21 cellular contexts compared by ENCODE assay signal in the genomic region with DNA sequence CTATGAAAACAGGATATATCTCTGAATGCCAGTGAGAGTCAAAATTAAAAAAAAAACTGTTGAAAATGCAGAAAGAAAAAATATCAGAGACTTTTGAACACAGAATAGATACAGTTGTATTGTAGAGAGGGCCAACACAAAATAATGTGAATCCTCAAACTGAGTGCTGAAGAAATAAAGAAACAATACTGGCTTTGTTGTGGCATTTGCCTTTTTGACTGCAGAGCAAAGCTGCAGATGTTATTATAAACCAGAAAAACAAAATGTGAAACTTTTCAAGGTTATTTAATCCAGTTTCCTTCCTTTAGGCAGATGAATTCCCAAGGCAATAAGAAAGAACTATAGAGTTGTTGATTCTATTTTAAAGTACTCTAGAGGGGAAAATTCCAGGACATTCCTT.
DNase-seq lines count a peak whose midpoint lies in the region; ATAC-seq and TF ChIP-seq lines count a peak whose summit lies in the region.
"Had no signal": no experiment of that assay in that cellular context is flagged by ENCODE, and none has a peak within 500 bp of the region (broad histone marks: within the 10 kb centered on the region; RNA-seq: fewer than 3 reads in every experiment).

No MANE protein-coding gene starts in this region.

- TF ChIP-seq CTCF in chondrocyte (IDR thresholded peaks at IDR 0.05) = no peak
- no peak for TF ChIP-seq CTCF in mesothelial cell of epicardium (IDR thresholded peaks at IDR 0.05; ENCODE audit: unreplicated experiment)

- H3K27me3 Mint-ChIP-seq in chondrocyte (ENCODE audit: low read depth) (no peaks in the 10 kb centered on the region), mesothelial cell of epicardium (ENCODE audit: low read depth) (no peaks in the 10 kb centered on the region)

- H3K9me3 Mint-ChIP-seq in chondrocyte (ENCODE audit: low read depth) (peaks cover 4% of the 10 kb centered on the region), mesothelial cell of epicardium (no peaks in the 10 kb centered on the region)

- POLR2A ChIA-PET in HEK293T (lab: Yijun Ruan, JAX) = no interaction called here

- DNase-seq in chondrocyte (ENCODE audit: low spot score) (no peak), medulla oblongata (ENCODE audit: extremely low spot score) (peak; percentile 49), smooth muscle cell of the brain vasculature (ENCODE audit: low read depth, low spot score) (peak; percentile 13), mesothelial cell of epicardium (ENCODE audit: low spot score in 2 of 2, unreplicated experiment in 2 of 2) (no peak), HEK293T (ENCODE audit: extremely low spot score) (no peak), C1 segment of cervical spinal cord (lab: John Stamatoyannopoulos, UW) (no peak)
- DNase-seq: Calu3; CD8-positive, alpha-beta T cell; DMS153; GOT3; HCEC 1CT; KBM-7; NCI-H1092 treated with DMSO at 0.1 percent for 48 hours; NCI-H146; NCI-H2029 treated with DMSO at 0.1 percent for 48 hours; NCI-H226; NCI-H510A treated with DMSO at 0.1 percent for 48 hours; NCI-H774; SIG-M5 had no signal

- no peak for ATAC-seq in GM21737 (IDR thresholded peaks at IDR 0.05; ENCODE audit: unreplicated experiment)
- ATAC-seq: CD8-positive, alpha-beta T cell; Panc1 had no signal

- peaks cover 66% of the 10 kb centered on the region for H3K4me1 Mint-ChIP-seq in chondrocyte (ENCODE audit: low read depth)
- peaks cover 22% of the 10 kb centered on the region for H3K4me1 Mint-ChIP-seq in mesothelial cell of epicardium

- H3K27ac Mint-ChIP-seq in chondrocyte (ENCODE audit: unreplicated experiment) (peak overlapping the region; percentile 20), mesothelial cell of epicardium (no peak overlapping the region)
- H3K27ac Mint-ChIP-seq: CD8-positive, alpha-beta T cell had no signal

- no peaks in the 10 kb centered on the region for H3K36me3 Mint-ChIP-seq in chondrocyte (ENCODE audit: low read depth)
- H3K36me3 Mint-ChIP-seq in mesothelial cell of epicardium = no peaks in the 10 kb centered on the region
- H3K36me3 Mint-ChIP-seq: CD8-positive, alpha-beta T cell had no signal

- CTCF ChIA-PET in HEK293T (lab: Yijun Ruan, JAX) = no interaction called here

- H3K4me3 Mint-ChIP-seq in chondrocyte (ENCODE audit: unreplicated experiment) (no peak overlapping the region), mesothelial cell of epicardium (no peak overlapping the region)
- H3K4me3 Mint-ChIP-seq: CD8-positive, alpha-beta T cell had no signal

TF ChIP-seq in HEK293T, 16 proteins besides CTCF, POLR2A, EP300 and RAD21:
- no peak for TF ChIP-seq ZNF384 (IDR thresholded peaks at IDR 0.05)
- TF ChIP-seq ARNT (IDR thresholded peaks at IDR 0.05) = no peak
- no peak for TF ChIP-seq TARDBP (IDR thresholded peaks at IDR 0.05)
- no peak for TF ChIP-seq LEF1 (IDR thresholded peaks at IDR 0.05; ENCODE audit: borderline replicate concordance)
- TF ChIP-seq, protein P1, sequence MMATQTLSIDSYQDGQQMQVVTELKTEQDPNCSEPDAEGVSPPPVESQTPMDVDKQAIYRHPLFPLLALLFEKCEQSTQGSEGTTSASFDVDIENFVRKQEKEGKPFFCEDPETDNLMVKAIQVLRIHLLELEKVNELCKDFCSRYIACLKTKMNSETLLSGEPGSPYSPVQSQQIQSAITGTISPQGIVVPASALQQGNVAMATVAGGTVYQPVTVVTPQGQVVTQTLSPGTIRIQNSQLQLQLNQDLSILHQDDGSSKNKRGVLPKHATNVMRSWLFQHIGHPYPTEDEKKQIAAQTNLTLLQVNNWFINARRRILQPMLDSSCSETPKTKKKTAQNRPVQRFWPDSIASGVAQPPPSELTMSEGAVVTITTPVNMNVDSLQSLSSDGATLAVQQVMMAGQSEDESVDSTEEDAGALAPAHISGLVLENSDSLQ (IDR thresholded peaks at IDR 0.05) = no peak
- TF ChIP-seq SP1 (IDR thresholded peaks at IDR 0.05) = no peak
- no peak for TF ChIP-seq HDGF (IDR thresholded peaks at IDR 0.05; ENCODE audit: borderline replicate concordance)
- no peak for TF ChIP-seq L3MBTL2 (conservative IDR thresholded peaks at IDR 0.05)
- no peak for TF ChIP-seq SUZ12 (IDR thresholded peaks at IDR 0.05)
- TF ChIP-seq ELF4 (IDR thresholded peaks at IDR 0.05) = no peak
- no peak for TF ChIP-seq FOXK2 (IDR thresholded peaks at IDR 0.05)
- TF ChIP-seq BHLHE40 (IDR thresholded peaks at IDR 0.05; ENCODE audit: borderline replicate concordance) = no peak
- TF ChIP-seq CTBP1 (IDR thresholded peaks at IDR 0.05; ENCODE audit: borderline replicate concordance) = no peak
- TF ChIP-seq NFRKB (IDR thresholded peaks at IDR 0.05) = no peak
- TF ChIP-seq FOXM1 (IDR thresholded peaks at IDR 0.05; ENCODE audit: borderline replicate concordance) = no peak

Comparison
In these comparisons a context has a peak if more than half of its experiments do, and no peak if none do; other contexts are left out.
1. DNase-seq: peak in medulla oblongata (single experiment) and smooth muscle cell of the brain vasculature (single experiment); none in chondrocyte (single experiment), mesothelial cell of epicardium (0 of 2), HEK293T (single experiment) and C1 segment of cervical spinal cord (0 of 14).